ENCODE assay signal across 22 cellular contexts in genomic region chr20:16072220-16072619, GRCh38.
"Had no signal": no experiment of that assay in that cellular context is flagged by ENCODE, and none has a peak within 500 bp of the region (broad histone marks: within the 10 kb centered on the region; RNA-seq: fewer than 3 reads in every experiment).

No MANE protein-coding gene starts in this region.

- H3K9me3 ChIP-seq: SJSA1 had no signal

- H3K4me3 ChIP-seq: SJSA1, SK-N-MC had no signal

- H3K36me3 ChIP-seq: SJSA1 had no signal

- H3K4me1 ChIP-seq: SJSA1 had no signal

- H3K27ac ChIP-seq: SJSA1, SK-N-MC had no signal

- H3K27me3 ChIP-seq: SJSA1 had no signal

- DNase-seq: KBM-7, MV-4-11, NCI-H1048, NCI-H1105, NCI-H1417, NCI-H1436 treated with DMSO at 0.1 percent for 48 hours, NCI-H1694 treated with DMSO at 0.1 percent for 48 hours, NCI-H1930, NCI-H2081, NCI-H2107, NCI-H226, NCI-H446, NCI-H510A, NCI-H524 treated with DMSO at 0.1 percent for 48 hours, NCI-H69, NCI-H774, Right ventricle myocardium superior, RPMI8226, SIG-M5 had no signal

- FAIRE-seq: RCC 7860 had no signal
